Comparison of ENCODE assay signal across 16 cellular contexts in the genomic region with DNA sequence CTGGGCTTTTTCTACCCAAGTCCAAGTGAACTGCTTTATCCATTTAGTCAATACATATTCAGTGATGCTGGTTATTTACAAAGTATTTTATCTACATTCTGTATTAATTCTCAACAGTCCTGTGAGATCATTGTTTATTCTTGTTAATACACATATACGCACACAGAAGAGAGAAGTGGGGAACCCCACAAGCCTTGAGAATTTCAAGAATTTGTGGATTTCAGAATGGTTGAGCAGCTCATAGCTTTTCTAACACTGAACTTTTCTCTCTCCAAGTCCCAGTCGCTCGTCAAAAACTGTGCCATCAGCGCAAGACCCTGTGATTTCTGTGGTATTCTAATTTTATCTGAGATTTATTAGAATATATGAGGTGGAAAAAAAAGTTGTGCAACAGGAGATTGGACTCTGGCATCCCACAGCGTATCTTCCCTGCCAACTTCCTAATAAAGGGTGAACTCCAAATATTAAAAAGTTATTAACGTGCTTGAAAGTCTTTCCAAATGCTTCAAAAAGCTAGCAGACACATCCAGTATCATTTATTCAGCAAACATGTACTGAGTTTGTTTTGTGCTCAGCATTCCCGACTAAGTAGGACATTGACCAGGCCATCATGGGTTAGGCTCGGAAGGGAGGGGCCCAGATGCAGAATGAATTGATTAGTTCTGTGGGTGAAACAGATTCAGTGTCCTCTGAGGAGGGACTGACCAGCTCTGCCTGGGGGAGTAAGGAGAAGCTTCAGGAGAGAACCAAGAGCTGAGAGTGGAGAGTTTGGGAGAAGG.
DNase-seq lines count a peak whose midpoint lies in the region; ATAC-seq and TF ChIP-seq lines count a peak whose summit lies in the region.
"Had no signal": no experiment of that assay in that cellular context is flagged by ENCODE, and none has a peak within 500 bp of the region (broad histone marks: within the 10 kb centered on the region; RNA-seq: fewer than 3 reads in every experiment).

No MANE protein-coding gene starts in this region.

- H3K4me3 ChIP-seq in heart left ventricle (no peak overlapping the region), fibroblast of the aortic adventitia (ENCODE audit: low read depth, low read length) (no peak overlapping the region), prostate gland (no peak overlapping the region), urinary bladder (ENCODE audit: low read depth, low read length) (no peak overlapping the region)

- peaks cover 37% of the 10 kb centered on the region for H3K4me1 Mint-ChIP-seq in activated T-helper 2 cell treated with anti-CD3 and anti-CD28 coated beads, Interferon-gamma antibody, Interleukin-2, Interleukin-4, amounts not matched to agents 10 μg/mL and 5 μg/mL and 100 μg/mL, durations not matched to agents 14 hours and 24 hours and 36 hours (ENCODE audit: low read depth)

- H3K4me3 Mint-ChIP-seq in activated T-helper 2 cell treated with anti-CD3 and anti-CD28 coated beads, Interferon-gamma antibody, Interleukin-2, Interleukin-4, amounts not matched to agents 10 μg/mL and 5 μg/mL and 100 μg/mL, durations not matched to agents 14 hours and 24 hours and 36 hours (ENCODE audit: low read depth) = no peak overlapping the region
- H3K4me3 Mint-ChIP-seq: activated CD4-positive, alpha-beta T cell treated with anti-CD3 and anti-CD28 coated beads, Interleukin-2, amount 10 ng/mL, durations not matched to agents 7 days and 5 days; memory B cell; stimulated activated naive CD8-positive, alpha-beta T cell treated with anti-CD3 and anti-CD28 coated beads, Interleukin-15, Interleukin-2, amounts not matched to agents 100 ng/mL and 50 ng/mL, for 24 hours had no signal

- no peak for ATAC-seq in heart left ventricle
- ATAC-seq in Right ventricle myocardium superior (ENCODE audit: poor library complexity) = no peak
- ATAC-seq in GM18519 (IDR thresholded peaks at IDR 0.05; ENCODE audit: low FRiP score, unreplicated experiment) = no peak

- H3K9me3 Mint-ChIP-seq in activated T-helper 2 cell treated with anti-CD3 and anti-CD28 coated beads, Interferon-gamma antibody, Interleukin-2, Interleukin-4, amounts not matched to agents 10 μg/mL and 5 μg/mL and 100 μg/mL, durations not matched to agents 14 hours and 24 hours and 36 hours = no peaks in the 10 kb centered on the region
- H3K9me3 Mint-ChIP-seq: activated CD4-positive, alpha-beta T cell treated with anti-CD3 and anti-CD28 coated beads, Interleukin-2, amount 10 ng/mL, durations not matched to agents 7 days and 5 days; memory B cell; stimulated activated naive CD8-positive, alpha-beta T cell treated with anti-CD3 and anti-CD28 coated beads, Interleukin-15, Interleukin-2, amounts not matched to agents 100 ng/mL and 50 ng/mL, for 24 hours had no signal

- H3K27me3 ChIP-seq in heart left ventricle (no peaks in the 10 kb centered on the region), prostate gland (replicated peaks; ENCODE audit: insufficient read depth) (no peaks in the 10 kb centered on the region)

- H3K36me3 Mint-ChIP-seq in activated T-helper 2 cell treated with anti-CD3 and anti-CD28 coated beads, Interferon-gamma antibody, Interleukin-2, Interleukin-4, amounts not matched to agents 10 μg/mL and 5 μg/mL and 100 μg/mL, durations not matched to agents 14 hours and 24 hours and 36 hours (ENCODE audit: low read depth) = no peaks in the 10 kb centered on the region
- H3K36me3 Mint-ChIP-seq: memory B cell had no signal

- H3K9me3 ChIP-seq in heart left ventricle (no peaks in the 10 kb centered on the region), prostate gland (no peaks in the 10 kb centered on the region)

- TF ChIP-seq POLR2A in heart left ventricle (IDR thresholded peaks at IDR 0.05) (no peak), prostate gland (IDR thresholded peaks at IDR 0.05) (no peak)

- TF ChIP-seq CTCF in heart left ventricle (IDR thresholded peaks at IDR 0.05) (no peak), fibroblast of the aortic adventitia (IDR thresholded peaks at IDR 0.05; ENCODE audit: insufficient read depth, low read length) (no peak), prostate gland (IDR thresholded peaks at IDR 0.05) (no peak)

- DNase-seq in heart left ventricle (no peak), Right ventricle myocardium superior (no peak), fibroblast of the aortic adventitia (ENCODE audit: low read depth) (peak; percentile 33), prostate gland (ENCODE audit: low spot score) (no peak), SIG-M5 treated with dmso at 0.1 percent for 504 hours (lab: John Stamatoyannopoulos, UW; ENCODE audit: unreplicated experiment) (no peak)
- DNase-seq in activated T-helper 2 cell treated with anti-CD3 and anti-CD28 coated beads, Interferon-gamma antibody, Interleukin-2, Interleukin-4, amounts not matched to agents 10 μg/mL and 5 μg/mL and 100 μg/mL, durations not matched to agents 14 hours and 24 hours and 36 hours (ENCODE audit: low spot score) = no peak
- DNase-seq: activated CD4-positive, alpha-beta T cell treated with anti-CD3 and anti-CD28 coated beads, Interleukin-2, amount 10 ng/mL, durations not matched to agents 7 days and 5 days; GDM1; hypothalamus; NCI-H1092; NCI-H446 had no signal

- peaks cover 9% of the 10 kb centered on the region for H3K27me3 Mint-ChIP-seq in activated T-helper 2 cell treated with anti-CD3 and anti-CD28 coated beads, Interferon-gamma antibody, Interleukin-2, Interleukin-4, amounts not matched to agents 10 μg/mL and 5 μg/mL and 100 μg/mL, durations not matched to agents 14 hours and 24 hours and 36 hours (ENCODE audit: low read depth)

- no peak overlapping the region for H3K27ac Mint-ChIP-seq in activated T-helper 2 cell treated with anti-CD3 and anti-CD28 coated beads, Interferon-gamma antibody, Interleukin-2, Interleukin-4, amounts not matched to agents 10 μg/mL and 5 μg/mL and 100 μg/mL, durations not matched to agents 14 hours and 24 hours and 36 hours
- H3K27ac Mint-ChIP-seq: activated CD4-positive, alpha-beta T cell treated with anti-CD3 and anti-CD28 coated beads, Interleukin-2, amount 10 ng/mL, durations not matched to agents 7 days and 5 days; memory B cell; stimulated activated naive CD8-positive, alpha-beta T cell treated with anti-CD3 and anti-CD28 coated beads, Interleukin-15, Interleukin-2, amounts not matched to agents 100 ng/mL and 50 ng/mL, for 24 hours had no signal

- H3K4me1 ChIP-seq in heart left ventricle (peaks cover 5 to 99% (median 62%) of the 10 kb centered on the region in 12 donors), prostate gland (replicated peaks) (no peaks in the 10 kb centered on the region), urinary bladder (ENCODE audit: insufficient read depth) (no peaks in the 10 kb centered on the region)

- intact Hi-C loops in heart left ventricle (cut with DNase I) = loop anchor here in 1 of 10 donors (5.0 kb wide), 1 partner anchor 68 kb away; no protein-coding TSS in a partner anchor
- intact Hi-C loops in Right ventricle myocardium superior (cut with DNase I) = no loop called here
- intact Hi-C loops in prostate gland (cut with DNase I) = loop anchor here (5.0 kb wide), 2 partner anchors 132 to 212 kb away; no protein-coding TSS in a partner anchor
- intact Hi-C loops in activated T-helper 2 cell treated with anti-CD3 and anti-CD28 coated beads, Interferon-gamma antibody, Interleukin-2, Interleukin-4, amounts not matched to agents 10 μg/mL and 5 μg/mL and 100 μg/mL, durations not matched to agents 14 hours and 24 hours and 36 hours (cut with micrococcal nuclease) = no loop called here

- H3K27ac ChIP-seq in heart left ventricle = peak overlapping the region in 11 of 12 donors; percentile 0 to 97 (median 49)
- H3K27ac ChIP-seq in prostate gland = peak overlapping the region; percentile 31 to 69
- peak overlapping the region; percentile 40 for H3K27ac ChIP-seq in urinary bladder (ENCODE audit: low read depth)
- H3K27ac ChIP-seq: 22Rv1 had no signal

- H3K36me3 ChIP-seq in heart left ventricle (peaks cover 0 to 3% (median 0%) of the 10 kb centered on the region in 9 donors), prostate gland (no peaks in the 10 kb centered on the region), urinary bladder (ENCODE audit: insufficient read depth) (peaks cover 1% of the 10 kb centered on the region)

- WGBS in heart left ventricle, 4 donors = 60 to 81% (median 68%) methylated on average over 8 of the region's 8 CpGs
- 42% methylated on average over 8 of the region's 8 CpGs for WGBS in prostate gland
- WGBS in urinary bladder = 25% methylated on average over 8 of the region's 8 CpGs
